ENCODE assay signal across 14 cellular contexts in genomic region chr10:61819208-61819607, GRCh38.
DNase-seq lines count a peak whose midpoint lies in the region; ATAC-seq and TF ChIP-seq lines count a peak whose summit lies in the region.
"Had no signal": no experiment of that assay in that cellular context is flagged by ENCODE, and none has a peak within 500 bp of the region (broad histone marks: within the 10 kb centered on the region; RNA-seq: fewer than 3 reads in every experiment).

No MANE protein-coding gene starts in this region.

- no peak overlapping the region for H4K5ac ChIP-seq in mesendoderm (ENCODE audit: low read length)

- H2BK120ac ChIP-seq in mesendoderm (ENCODE audit: low read depth, low read length), result no peak overlapping the region

- no peaks in the 10 kb centered on the region for H3K79me2 ChIP-seq in mesendoderm (ENCODE audit: control insufficient read depth, insufficient read depth, low read length)

- TF ChIP-seq CTCF in LNCaP clone FGC (IDR thresholded peaks at IDR 0.05; ENCODE audit: control insufficient read depth, extremely low read depth, insufficient read depth) (0 out of 2 replicates have a peak, but pooled peaks have one; percentile 10), RWPE2 (IDR thresholded peaks at IDR 0.05; ENCODE audit: poor library complexity, severe bottlenecking) (peak; percentile 31)

- H2BK15ac ChIP-seq in mesendoderm (replicated peaks; ENCODE audit: low read depth), result no peak overlapping the region

- no CpG with 5 or more reads among the region's 1 CpG for WGBS in mesendoderm (ENCODE audit: extremely low coverage, insufficient coverage, low lambda C conversion rate)

- H3K79me1 ChIP-seq in mesendoderm (ENCODE audit: low read length), result no peaks in the 10 kb centered on the region

- H2BK5ac ChIP-seq in mesendoderm (ENCODE audit: low read length), result no peak overlapping the region

- H3K36me3 ChIP-seq in RWPE2 (ENCODE audit: low read depth) (no peaks in the 10 kb centered on the region), mesendoderm (ENCODE audit: control insufficient read depth, insufficient read depth, low read length) (no peaks in the 10 kb centered on the region)
- H3K36me3 ChIP-seq: BLaER1 treated with 17β-estradiol and CSF1 and Interleukin-3, amounts not matched to agents 10 nM and 100 nM had no signal

- H3K4ac ChIP-seq in mesendoderm (ENCODE audit: low read depth, low read length), result no peak overlapping the region

- no peaks in the 10 kb centered on the region for H3K4me1 ChIP-seq in RWPE2 (ENCODE audit: insufficient read depth, poor library complexity, severe bottlenecking)
- H3K4me1 ChIP-seq in mesendoderm (ENCODE audit: control insufficient read depth, low read depth, low read length), result peaks cover 2% of the 10 kb centered on the region

- H4K8ac ChIP-seq in mesendoderm (ENCODE audit: low read depth, low read length), result no peak overlapping the region

- no peak overlapping the region for H3K23ac ChIP-seq in mesendoderm (ENCODE audit: low read length)

- no peak overlapping the region for H3K27ac ChIP-seq in RWPE2 (ENCODE audit: poor library complexity, severe bottlenecking)
- no peak overlapping the region for H3K27ac ChIP-seq in mesendoderm (ENCODE audit: low read depth, low read length)
- H3K27ac ChIP-seq: BLaER1 treated with 17β-estradiol and CSF1 and Interleukin-3, amounts not matched to agents 10 nM and 100 nM; GM23248 had no signal

- H3K4me2 ChIP-seq in mesendoderm (ENCODE audit: low read length), result no peak overlapping the region
- H3K4me2 ChIP-seq: BLaER1 treated with 17β-estradiol and CSF1 and Interleukin-3, amounts not matched to agents 10 nM and 100 nM had no signal

- no peak overlapping the region for H3K18ac ChIP-seq in mesendoderm (ENCODE audit: low read length)

- no peaks in the 10 kb centered on the region for H3K27me3 ChIP-seq in RWPE2 (ENCODE audit: insufficient read depth, poor library complexity, severe bottlenecking)
- H3K27me3 ChIP-seq in mesendoderm (ENCODE audit: insufficient read depth, low read length, poor library complexity), result no peaks in the 10 kb centered on the region
- H3K27me3 ChIP-seq: BLaER1 treated with 17β-estradiol and CSF1 and Interleukin-3, amounts not matched to agents 10 nM and 100 nM had no signal

- DNase-seq in NCI-H748 (lab: John Stamatoyannopoulos, UW; ENCODE audit: unreplicated experiment), result peak; percentile 10
- DNase-seq in NCI-H748 treated with DMSO at 0.1 percent for 48 hours (lab: John Stamatoyannopoulos, UW), result no peak
- no peak for DNase-seq in LNCaP clone FGC (ENCODE audit: low read depth)
- DNase-seq in RWPE2 (ENCODE audit: low spot score), result no peak
- no peak for DNase-seq in MV-4-11 (lab: John Stamatoyannopoulos, UW)
- DNase-seq in mesendoderm, result no peak
- DNase-seq: EL; GM23248; KBM-7; NCI-H1930; NK-92 treated with Interleukin-12 subunit alpha and Interleukin-12 subunit beta, amount 100 ng/mL, for 24 hours had no signal

- ATAC-seq in RWPE2 (ENCODE audit: low read depth) (no peak), GM21576 (IDR thresholded peaks at IDR 0.05; ENCODE audit: unreplicated experiment) (no peak), HG03354 (IDR thresholded peaks at IDR 0.05; ENCODE audit: poor library complexity, severe bottlenecking, unreplicated experiment) (no peak)

- H3K4me3 ChIP-seq in LNCaP clone FGC (ENCODE audit: low read depth, low read length) (no peak overlapping the region), RWPE2 (ENCODE audit: severe bottlenecking) (no peak overlapping the region), mesendoderm (ENCODE audit: low read length) (no peak overlapping the region)
- H3K4me3 ChIP-seq: BLaER1 treated with 17β-estradiol and CSF1 and Interleukin-3, amounts not matched to agents 10 nM and 100 nM; GM23248 had no signal

- H3K56ac ChIP-seq in mesendoderm (ENCODE audit: low read length), result no peak overlapping the region

- H2AK5ac ChIP-seq in mesendoderm (ENCODE audit: low read length), result no peak overlapping the region

- no peak overlapping the region for H3K9ac ChIP-seq in mesendoderm (ENCODE audit: low read length)
- H3K9ac ChIP-seq: BLaER1 treated with 17β-estradiol and CSF1 and Interleukin-3, amounts not matched to agents 10 nM and 100 nM; GM23248 had no signal

- H3K9me3 ChIP-seq in RWPE2 (ENCODE audit: severe bottlenecking), result no peaks in the 10 kb centered on the region
- H3K9me3 ChIP-seq: BLaER1 treated with 17β-estradiol and CSF1 and Interleukin-3, amounts not matched to agents 10 nM and 100 nM had no signal
